14 cellular contexts compared by ENCODE assay signal in the genomic region with DNA sequence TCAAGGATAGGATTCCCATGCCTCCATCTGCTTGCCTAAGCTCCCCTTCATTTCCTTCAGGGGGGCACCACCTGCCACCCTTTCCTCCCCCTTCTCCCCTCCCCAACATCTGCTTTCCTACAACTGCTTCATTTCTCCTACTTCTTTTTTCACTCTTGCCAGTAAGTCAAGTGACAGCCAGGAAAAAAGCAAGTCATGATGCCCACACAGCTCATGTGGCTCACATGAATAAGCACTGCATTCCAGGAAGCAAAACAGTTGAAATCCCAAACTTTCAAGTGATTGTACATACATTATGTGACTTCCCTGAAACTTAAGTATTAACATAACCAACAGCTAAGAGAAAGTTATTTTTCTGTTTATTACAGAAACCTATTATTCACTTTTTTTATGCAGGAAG.
DNase-seq lines count a peak whose midpoint lies in the region; ATAC-seq, FAIRE-seq and TF ChIP-seq lines count a peak whose summit lies in the region.
"Had no signal": no experiment of that assay in that cellular context is flagged by ENCODE, and none has a peak within 500 bp of the region (broad histone marks: within the 10 kb centered on the region; RNA-seq: fewer than 3 reads in every experiment).

No MANE protein-coding gene starts in this region.

- H3K27ac ChIP-seq in SJCRH30: peak overlapping the region; percentile 97; the same call in 1 of the 2 replicates
- H3K27ac ChIP-seq in skeletal muscle tissue (ENCODE audit: low read depth, low read length): peak overlapping the region; percentile 23
- peak overlapping the region in 1 of 2 donors; percentile 79 for H3K27ac ChIP-seq in uterus
- H3K27ac ChIP-seq: SK-N-MC had no signal

- no peaks in the 10 kb centered on the region for H3K27me3 ChIP-seq in SJCRH30
- H3K27me3 ChIP-seq in skeletal muscle tissue (ENCODE audit: control insufficient read depth in 3 of 3, insufficient read depth in 3 of 3, low read length in 3 of 3): no peaks in the 10 kb centered on the region
- H3K27me3 ChIP-seq in uterus: no peaks in the 10 kb centered on the region

- peak; percentile 28 for DNase-seq in EL
- no peak for DNase-seq in SJCRH30
- DNase-seq in foreskin fibroblast: peak; percentile 60 to 76
- no peak for DNase-seq in D721Med (ENCODE audit: insufficient read length, low spot score)
- no peak for DNase-seq in uterus
- no peak for DNase-seq in NCI-H1436 treated with DMSO at 0.1 percent for 48 hours (lab: John Stamatoyannopoulos, UW)
- DNase-seq: Caco-2, MM.1S, NCI-H526 had no signal

- TF ChIP-seq CTCF in foreskin fibroblast (IDR thresholded peaks at IDR 0.05; ENCODE audit: low read depth, low read length) (no peak), D721Med (IDR thresholded peaks at IDR 0.05; ENCODE audit: insufficient read depth, missing control alignments) (no peak), uterus (IDR thresholded peaks at IDR 0.05) (no peak)

- no peak overlapping the region for H3K4me3 ChIP-seq in SJCRH30
- H3K4me3 ChIP-seq in foreskin fibroblast (ENCODE audit: low read depth in 1 of 2, low read length in 2 of 2): no peak overlapping the region
- no peak overlapping the region for H3K4me3 ChIP-seq in skeletal muscle tissue (ENCODE audit: low read length in 3 of 3)
- H3K4me3 ChIP-seq in uterus: no peak overlapping the region
- H3K4me3 ChIP-seq: SK-N-MC had no signal

- no peak for TF ChIP-seq POLR2A in uterus (IDR thresholded peaks at IDR 0.05)

- H3K9ac ChIP-seq in skeletal muscle tissue (ENCODE audit: low read depth in 1 of 3, low read length in 3 of 3): no peak overlapping the region

- no peaks in the 10 kb centered on the region for H3K36me3 ChIP-seq in SJCRH30
- no peaks in the 10 kb centered on the region for H3K36me3 ChIP-seq in skeletal muscle tissue (ENCODE audit: control insufficient read depth in 3 of 3, insufficient read depth in 3 of 3, low read length in 3 of 3)
- H3K36me3 ChIP-seq in uterus: no peaks in the 10 kb centered on the region

- peaks cover 89% of the 10 kb centered on the region for H3K4me1 ChIP-seq in SJCRH30
- H3K4me1 ChIP-seq in skeletal muscle tissue (ENCODE audit: control insufficient read depth in 3 of 3, insufficient read depth in 3 of 3, low read length in 3 of 3): peaks cover 25 to 55% (median 29%) of the 10 kb centered on the region in 3 donors
- H3K4me1 ChIP-seq in uterus: peaks cover 17 to 24% of the 10 kb centered on the region in 2 donors

- no peak for ATAC-seq in HG03039 (IDR thresholded peaks at IDR 0.05; ENCODE audit: unreplicated experiment)
- ATAC-seq: activated CD4-positive, CD25-positive, alpha-beta regulatory T cell treated with anti-CD3 and anti-CD28 coated beads, Interleukin-2, amount 50 U/mL, for 24 hours had no signal

- no peak for FAIRE-seq in D721Med (lab: Jason Lieb, UNC)
- FAIRE-seq: GM12892 had no signal

- intact Hi-C loops in uterus (cut with DNase I; ENCODE audit: low total_unique reads): no loop called here

- no peaks in the 10 kb centered on the region for H3K9me3 ChIP-seq in SJCRH30 (replicated peaks)
- H3K9me3 ChIP-seq in skeletal muscle tissue (ENCODE audit: control insufficient read depth in 3 of 3, low read length in 3 of 3): no peaks in the 10 kb centered on the region
- no peaks in the 10 kb centered on the region for H3K9me3 ChIP-seq in uterus
- H3K9me3 ChIP-seq: Caco-2 had no signal

Comparison
In these comparisons a context has a peak if more than half of its experiments do, and no peak if none do; other contexts are left out.
1. DNase-seq: peak in EL (single experiment) and foreskin fibroblast (2 of 2); none in SJCRH30 (0 of 2), D721Med (single experiment), uterus (0 of 2) and NCI-H1436 treated with DMSO at 0.1 percent for 48 hours (single experiment).